Comparison of ENCODE assay signal across 8 cellular contexts in genomic region chr4:151099226-151099975, GRCh38. TPM values are rescaled to one million over a fixed set of nuclear protein-coding genes. Genes with fewer than 3 reads are reported as not detected.
DNase-seq lines count a peak whose midpoint lies in the region; ATAC-seq and TF ChIP-seq lines count a peak whose summit lies in the region.

RPS3A (plus strand) TSS chr4:151099628; CDS start chr4:151099653, 25 bp downstream.

- H4K20me1 ChIP-seq in OCI-LY3 (ENCODE audit: insufficient read depth, low read length) = peaks cover 41% of the 10 kb centered on the region

- peak within 1 kb of the TSS; percentile 92 for H3K27ac ChIP-seq in OCI-LY3 (ENCODE audit: low read length)

- H3K9ac ChIP-seq in OCI-LY3 (ENCODE audit: low read length) = peak within 1 kb of the TSS; percentile 98

- peak within 1 kb of the TSS; percentile 90 for H3K4me2 ChIP-seq in OCI-LY3 (ENCODE audit: low read length)

- DNase-seq in DMS 273 (lab: John Stamatoyannopoulos, UW; ENCODE audit: unreplicated experiment) (peak; percentile 96), HuH-7 (ENCODE audit: low spot score) (peak; percentile 79), activated T-cell treated with anti-CD3 and anti-CD28 coated beads for 1 hour (ENCODE audit: low read depth) (peak; percentile 95), epidermal melanocyte (ENCODE audit: insufficient read length, low spot score) (peak; percentile 71), mucosa of descending colon (peak; percentile 97 to 99 (median 99))
- DNase-seq in stimulated activated CD8-positive, alpha-beta memory T cell treated with anti-CD3 and anti-CD28 coated beads, Interleukin-4, amount 100 ng/mL, for 4 hours (ENCODE audit: low read depth in 2 of 2, low spot score in 1 of 2) = peak; percentile 95 to 96

- intact Hi-C loops in mucosa of descending colon (cut with DNase I, micrococcal nuclease) = no loop called here

- H3K4me3 ChIP-seq in OCI-LY3 (ENCODE audit: low read length) = peak within 1 kb of the TSS; percentile 92
- peak within 1 kb of the TSS; percentile 83 for H3K4me3 ChIP-seq in mucosa of descending colon

- peak; percentile 88 for ATAC-seq in GM21447 (IDR thresholded peaks at IDR 0.05; ENCODE audit: unreplicated experiment)
- ATAC-seq in mucosa of descending colon = peak; percentile 97

- peaks cover 50% of the 10 kb centered on the region for H3K4me1 ChIP-seq in OCI-LY3 (ENCODE audit: low read length)
- peaks cover 15% of the 10 kb centered on the region for H3K4me1 ChIP-seq in mucosa of descending colon (ENCODE audit: low read depth)

- no peaks in the 10 kb centered on the region for H3K27me3 ChIP-seq in OCI-LY3 (ENCODE audit: low read depth, low read length)

- peak within 1 kb of the TSS; percentile 85 for H2AFZ ChIP-seq in OCI-LY3 (ENCODE audit: low read depth, low read length)

- H3K9me3 ChIP-seq in OCI-LY3 (ENCODE audit: insufficient read depth, low read length) (no peaks in the 10 kb centered on the region), mucosa of descending colon (no peaks in the 10 kb centered on the region)

- TF ChIP-seq CTCF in OCI-LY3 (IDR thresholded peaks at IDR 0.05; ENCODE audit: low read depth, low read length) = peak; percentile 94
- peak; percentile 84 for TF ChIP-seq CTCF in mucosa of descending colon (IDR thresholded peaks at IDR 0.05)

- peaks cover 47% of the 10 kb centered on the region for H3K79me2 ChIP-seq in OCI-LY3 (ENCODE audit: low read length)

- H3K36me3 ChIP-seq in OCI-LY3 (replicated peaks; ENCODE audit: low read depth, low read length) (peaks cover 46% of the 10 kb centered on the region), mucosa of descending colon (ENCODE audit: low read depth) (peaks cover 5% of the 10 kb centered on the region)

RNA-seq across cellular contexts. Expression of gene RPS3A, which starts in this region (rescaled TPM):
- total RNA-seq in mucosa of descending colon = 1,000 to 10,000 TPM; 1,131 to 1,494 (median 1,246) TPM

Comparison
In these comparisons a context has a peak if more than half of its experiments do, and no peak if none do; other contexts are left out.
1. Peak in every context shown above with its lines: DNase-seq, ATAC-seq, H3K4me3 ChIP-seq and H3K27ac ChIP-seq.